30 cellular contexts compared by ENCODE assay signal in the genomic region with DNA sequence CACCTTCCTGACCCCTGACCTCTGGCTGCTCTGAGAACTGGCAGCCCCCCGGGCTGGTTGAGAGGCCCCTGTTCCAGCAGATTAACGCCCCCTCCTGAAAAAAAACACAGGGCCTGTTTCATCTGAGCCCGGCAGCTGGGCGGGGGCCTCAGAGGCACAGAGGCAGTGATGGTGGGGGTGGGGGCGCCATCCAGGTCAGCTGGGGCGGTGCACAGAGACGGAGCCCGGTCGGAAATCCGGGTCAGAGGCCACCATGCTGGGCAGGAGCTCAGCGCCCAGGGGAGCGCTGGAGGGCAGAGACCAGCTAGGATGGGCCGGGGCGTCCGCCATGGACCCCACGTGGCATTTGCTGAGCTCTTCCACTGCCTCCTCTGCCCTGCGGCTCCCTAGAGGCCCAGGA.
"Had no signal": no experiment of that assay in that cellular context is flagged by ENCODE, and none has a peak within 500 bp of the region (broad histone marks: within the 10 kb centered on the region; RNA-seq: fewer than 3 reads in every experiment).

No MANE protein-coding gene starts in this region.

- H3K36me3 Mint-ChIP-seq: activated naive CD4-positive, alpha-beta T cell treated with anti-CD3 and anti-CD28 coated beads, Interleukin-2, amount 10 ng/mL, durations not matched to agents 7 days and 5 days; activated naive CD4-positive, alpha-beta T cell treated with anti-CD3 and anti-CD28 coated beads, Interleukin-2, amount 50 U/mL, for 72 hours; activated naive CD8-positive, alpha-beta T cell treated with anti-CD3 and anti-CD28 coated beads, Interleukin-2, amount 10 ng/mL, durations not matched to agents 7 days and 5 days; brain; WTC11 had no signal

- H3K27ac Mint-ChIP-seq: activated CD4-positive, alpha-beta memory T cell treated with anti-CD3 and anti-CD28 coated beads, Interleukin-2, amount 10 ng/mL, durations not matched to agents 7 days and 5 days; activated CD4-positive, alpha-beta T cell treated with anti-CD3 and anti-CD28 coated beads, Interleukin-2, amount 10 ng/mL, durations not matched to agents 7 days and 5 days; activated naive CD4-positive, alpha-beta T cell treated with anti-CD3 and anti-CD28 coated beads, Interleukin-2, amount 10 ng/mL, durations not matched to agents 7 days and 5 days; activated naive CD4-positive, alpha-beta T cell treated with anti-CD3 and anti-CD28 coated beads, Interleukin-2, amount 50 U/mL, for 72 hours; activated naive CD8-positive, alpha-beta T cell treated with anti-CD3 and anti-CD28 coated beads, Interleukin-2, amount 10 ng/mL, durations not matched to agents 7 days and 5 days; activated T-cell treated with anti-CD3 and anti-CD28 coated beads, Interleukin-2, amount 50 U/mL, for 24 hours; activated T-cell treated with anti-CD3 and anti-CD28 coated beads, Interleukin-2, amount 50 U/mL, for 72 hours; brain; WTC11 had no signal

- H3K4me3 Mint-ChIP-seq: activated CD4-positive, alpha-beta memory T cell treated with anti-CD3 and anti-CD28 coated beads, Interleukin-2, amount 10 ng/mL, durations not matched to agents 7 days and 5 days; activated CD4-positive, alpha-beta T cell treated with anti-CD3 and anti-CD28 coated beads, Interleukin-2, amount 10 ng/mL, durations not matched to agents 7 days and 5 days; activated naive CD4-positive, alpha-beta T cell treated with anti-CD3 and anti-CD28 coated beads, Interleukin-2, amount 10 ng/mL, durations not matched to agents 7 days and 5 days; activated naive CD8-positive, alpha-beta T cell treated with anti-CD3 and anti-CD28 coated beads, Interleukin-2, amount 10 ng/mL, durations not matched to agents 7 days and 5 days; activated T-cell treated with anti-CD3 and anti-CD28 coated beads, Interleukin-2, amount 50 U/mL, for 24 hours; activated T-cell treated with anti-CD3 and anti-CD28 coated beads, Interleukin-2, amount 50 U/mL, for 72 hours; brain; WTC11 had no signal

- H3K27ac ChIP-seq: ascending aorta, breast epithelium, cardiac muscle cell, colonic mucosa, epithelial cell of prostate, esophagus squamous epithelium, gastroesophageal sphincter had no signal

- H3K9me3 ChIP-seq: ascending aorta, breast epithelium, colonic mucosa, esophagus squamous epithelium, gastroesophageal sphincter had no signal

- H3K36me3 ChIP-seq: ascending aorta, breast epithelium, cardiac muscle cell, colonic mucosa, esophagus squamous epithelium, gastroesophageal sphincter had no signal

- ATAC-seq: activated naive CD4-positive, alpha-beta T cell treated with anti-CD3 and anti-CD28 coated beads, Interleukin-2, amount 50 U/mL, for 72 hours; activated T-cell treated with anti-CD3 and anti-CD28 coated beads, Interleukin-2, amount 50 U/mL, for 72 hours; gastroesophageal sphincter; WTC11 had no signal

- DNase-seq: activated CD4-positive, alpha-beta memory T cell treated with anti-CD3 and anti-CD28 coated beads, Interleukin-2, amount 10 ng/mL, durations not matched to agents 7 days and 5 days; activated CD4-positive, alpha-beta T cell treated with anti-CD3 and anti-CD28 coated beads for 1 hour; activated CD4-positive, alpha-beta T cell treated with anti-CD3 and anti-CD28 coated beads for 4 hours; activated CD4-positive, alpha-beta T cell treated with anti-CD3 and anti-CD28 coated beads, Interleukin-2, amount 10 ng/mL, durations not matched to agents 7 days and 5 days; activated CD4-positive, alpha-beta T cell treated with anti-CD3 and anti-CD28 coated beads, Interleukin-2, amount 50 U/mL, for 4 hours; activated CD8-positive, alpha-beta memory T cell treated with anti-CD3 and anti-CD28 coated beads, Interleukin-2, amount 50 U/mL, for 48 hours; activated gamma-delta T cell; activated naive CD4-positive, alpha-beta T cell; activated naive CD4-positive, alpha-beta T cell treated with anti-CD3 and anti-CD28 coated beads, Interleukin-2, amount 10 ng/mL, durations not matched to agents 7 days and 5 days; activated naive CD8-positive, alpha-beta T cell treated with anti-CD3 and anti-CD28 coated beads, Interleukin-2, amount 10 ng/mL, durations not matched to agents 7 days and 5 days; activated T-cell treated with anti-CD3 and anti-CD28 coated beads for 4 hours; activated T-cell treated with anti-CD3 and anti-CD28 coated beads, Interleukin-2, amount 50 U/mL, for 24 hours; activated T-cell treated with anti-CD3 and anti-CD28 coated beads, Interleukin-2, amount 50 U/mL, for 72 hours; central memory CD4-positive, alpha-beta T cell; cerebellar nuclear complex; colonic mucosa; effector CD8-positive, alpha-beta T cell; esophagus squamous epithelium; foreskin melanocyte; T-helper 2 cell had no signal

- H3K4me1 ChIP-seq: ascending aorta, breast epithelium, colonic mucosa had no signal

- FAIRE-seq: endometrium, endothelial cell of umbilical vein had no signal

- H3K27me3 Mint-ChIP-seq: activated CD4-positive, alpha-beta memory T cell treated with anti-CD3 and anti-CD28 coated beads, Interleukin-2, amount 10 ng/mL, durations not matched to agents 7 days and 5 days; activated CD4-positive, alpha-beta T cell treated with anti-CD3 and anti-CD28 coated beads, Interleukin-2, amount 10 ng/mL, durations not matched to agents 7 days and 5 days had no signal

- H3K27me3 ChIP-seq: cardiac muscle cell had no signal

- H3K4me1 Mint-ChIP-seq: activated CD4-positive, alpha-beta memory T cell treated with anti-CD3 and anti-CD28 coated beads, Interleukin-2, amount 10 ng/mL, durations not matched to agents 7 days and 5 days; activated CD4-positive, alpha-beta T cell treated with anti-CD3 and anti-CD28 coated beads, Interleukin-2, amount 10 ng/mL, durations not matched to agents 7 days and 5 days; activated naive CD4-positive, alpha-beta T cell treated with anti-CD3 and anti-CD28 coated beads, Interleukin-2, amount 10 ng/mL, durations not matched to agents 7 days and 5 days; activated naive CD8-positive, alpha-beta T cell treated with anti-CD3 and anti-CD28 coated beads, Interleukin-2, amount 10 ng/mL, durations not matched to agents 7 days and 5 days; WTC11 had no signal

- H3K9me3 Mint-ChIP-seq: activated CD4-positive, alpha-beta memory T cell treated with anti-CD3 and anti-CD28 coated beads, Interleukin-2, amount 10 ng/mL, durations not matched to agents 7 days and 5 days; activated CD4-positive, alpha-beta T cell treated with anti-CD3 and anti-CD28 coated beads, Interleukin-2, amount 10 ng/mL, durations not matched to agents 7 days and 5 days; activated naive CD4-positive, alpha-beta T cell treated with anti-CD3 and anti-CD28 coated beads, Interleukin-2, amount 10 ng/mL, durations not matched to agents 7 days and 5 days; activated naive CD4-positive, alpha-beta T cell treated with anti-CD3 and anti-CD28 coated beads, Interleukin-2, amount 50 U/mL, for 72 hours; activated naive CD8-positive, alpha-beta T cell treated with anti-CD3 and anti-CD28 coated beads, Interleukin-2, amount 10 ng/mL, durations not matched to agents 7 days and 5 days; activated T-cell treated with anti-CD3 and anti-CD28 coated beads, Interleukin-2, amount 50 U/mL, for 24 hours; activated T-cell treated with anti-CD3 and anti-CD28 coated beads, Interleukin-2, amount 50 U/mL, for 72 hours; WTC11 had no signal

- H3K4me3 ChIP-seq: ascending aorta, breast epithelium, cardiac muscle cell, colonic mucosa, esophagus squamous epithelium, gastroesophageal sphincter had no signal
